ENCODE assay signal across 8 cellular contexts in genomic region chrX:51860679-51861078, GRCh38. TPM values are rescaled to one million over a fixed set of nuclear protein-coding genes. Genes with fewer than 3 reads are reported as not detected.
DNase-seq lines count a peak whose midpoint lies in the region; ATAC-seq, FAIRE-seq and TF ChIP-seq lines count a peak whose summit lies in the region.

No MANE protein-coding gene starts in this region.

- peak; percentile 5 for DNase-seq in activated naive CD4-positive, alpha-beta T cell treated with anti-CD3 and anti-CD28 coated beads for 36 hours
- no peak for DNase-seq in activated naive CD4-positive, alpha-beta T cell treated with anti-CD3 and anti-CD28 coated beads, Interleukin-2, amount 50 U/mL, for 16 hours
- DNase-seq in NCI-H748 treated with DMSO at 0.1 percent for 48 hours (lab: John Stamatoyannopoulos, UW) (peak; percentile 22), endothelial cell of umbilical vein (ENCODE audit: low read depth, low spot score) (peak; percentile 22), progenitor cell of endocrine pancreas (ENCODE audit: low spot score, unreplicated experiment) (no peak), activated T-cell treated with anti-CD3 and anti-CD28 coated beads for 4 hours (no peak)
- DNase-seq in effector memory CD8-positive, alpha-beta T cell: no peak

- intact Hi-C loops in activated naive CD4-positive, alpha-beta T cell treated with anti-CD3 and anti-CD28 coated beads for 36 hours (cut with micrococcal nuclease): loop anchor here (2.0 to 10.0 kb wide), 2 partner anchors 220 to 246 kb away; partner anchors contain the start of gene CENPVL3
- intact Hi-C loops in endothelial cell of umbilical vein (cut with micrococcal nuclease): loop anchor here (1.0 kb wide), 2 partner anchors 219 to 246 kb away; no protein-coding TSS in a partner anchor

- CTCF ChIA-PET in activated naive CD4-positive, alpha-beta T cell treated with anti-CD3 and anti-CD28 coated beads for 36 hours (lab: Charles Lee): interaction anchor here (0.7 to 2.1 kb wide), 4 partner anchors 14 to 786 kb away, joined by 3 to 9 read pairs (median 3); no protein-coding TSS in a partner anchor
- CTCF ChIA-PET in endothelial cell of umbilical vein (lab: Charles Lee): interaction anchor here (0.6 to 2.3 kb wide), 8 partner anchors 11 to 373 kb away, joined by 3 to 31 read pairs (median 4); no protein-coding TSS in a partner anchor

- ATAC-seq in HG03045 (IDR thresholded peaks at IDR 0.05; ENCODE audit: unreplicated experiment): no peak
- no peak for ATAC-seq in effector memory CD8-positive, alpha-beta T cell (replicated peaks)

- H3K9ac ChIP-seq in endothelial cell of umbilical vein (replicated peaks; ENCODE audit: extremely low read depth, insufficient read depth, low read length): no peak overlapping the region

- H2AFZ ChIP-seq in endothelial cell of umbilical vein (ENCODE audit: low read depth, low read length): no peak overlapping the region

- no peaks in the 10 kb centered on the region for H3K9me1 ChIP-seq in endothelial cell of umbilical vein (replicated peaks; ENCODE audit: control insufficient read depth, extremely low read depth, insufficient read depth, low read length)

- TF ChIP-seq CTCF in endothelial cell of umbilical vein (IDR thresholded peaks at IDR 0.05; ENCODE audit: extremely low read depth in 1 of 2, insufficient read depth in 1 of 2, low read depth in 1 of 2, low read length in 2 of 2) (peak; percentile 17 to 63), progenitor cell of endocrine pancreas (IDR thresholded peaks at IDR 0.05; ENCODE audit: unreplicated experiment) (peak; percentile 57)

- dilution Hi-C loops in endothelial cell of umbilical vein (cut with MboI; ENCODE audit: extremely low pct_ligation_motif_present, low sequenced_read_pairs): no loop called here

- H3K79me2 ChIP-seq in endothelial cell of umbilical vein (ENCODE audit: control insufficient read depth, insufficient read depth, low read length): no peaks in the 10 kb centered on the region

- BruUV-seq in endothelial cell of umbilical vein (replicated peaks; lab: Mats Ljungman, UMichigan): no TSS peak

- peaks cover 37% of the 10 kb centered on the region for H3K36me3 Mint-ChIP-seq in activated naive CD4-positive, alpha-beta T cell treated with anti-CD3 and anti-CD28 coated beads for 36 hours (ENCODE audit: low read depth)
- H3K36me3 Mint-ChIP-seq in progenitor cell of endocrine pancreas (ENCODE audit: insufficient read depth): peaks cover 19% of the 10 kb centered on the region
- no peaks in the 10 kb centered on the region for H3K36me3 Mint-ChIP-seq in effector memory CD8-positive, alpha-beta T cell (ENCODE audit: insufficient read depth)

- no peak overlapping the region for H3K4me3 Mint-ChIP-seq in activated naive CD4-positive, alpha-beta T cell treated with anti-CD3 and anti-CD28 coated beads for 36 hours
- H3K4me3 Mint-ChIP-seq in progenitor cell of endocrine pancreas (ENCODE audit: low read depth): no peak overlapping the region
- H3K4me3 Mint-ChIP-seq in effector memory CD8-positive, alpha-beta T cell: no peak overlapping the region

- no peaks in the 10 kb centered on the region for H3K36me3 ChIP-seq in endothelial cell of umbilical vein (ENCODE audit: control insufficient read depth in 2 of 2, extremely low read depth in 1 of 2, insufficient read depth in 2 of 2, low read length in 2 of 2)

- H3K27ac ChIP-seq in endothelial cell of umbilical vein (ENCODE audit: insufficient read depth, low read depth, low read length): no peak overlapping the region

- no peak overlapping the region for H3K4me3 ChIP-seq in endothelial cell of umbilical vein (replicated peaks in 1 of 3; ENCODE audit: insufficient read depth in 1 of 3, low read depth in 1 of 3, low read length in 3 of 3)

- peaks cover 5% of the 10 kb centered on the region for H3K4me1 Mint-ChIP-seq in activated naive CD4-positive, alpha-beta T cell treated with anti-CD3 and anti-CD28 coated beads for 36 hours (ENCODE audit: low read depth)
- H3K4me1 Mint-ChIP-seq in progenitor cell of endocrine pancreas (ENCODE audit: low read depth): no peaks in the 10 kb centered on the region
- peaks cover 9 to 19% of the 10 kb centered on the region in 2 donors for H3K4me1 Mint-ChIP-seq in effector memory CD8-positive, alpha-beta T cell (ENCODE audit: low read depth in 2 of 2)

- no peak overlapping the region for H3K27ac Mint-ChIP-seq in activated naive CD4-positive, alpha-beta T cell treated with anti-CD3 and anti-CD28 coated beads for 36 hours
- H3K27ac Mint-ChIP-seq in progenitor cell of endocrine pancreas: no peak overlapping the region
- no peak overlapping the region for H3K27ac Mint-ChIP-seq in effector memory CD8-positive, alpha-beta T cell

- H3K9me3 ChIP-seq in endothelial cell of umbilical vein (replicated peaks; ENCODE audit: control insufficient read depth, insufficient read depth, low read length): no peaks in the 10 kb centered on the region

- peak; percentile 81 for FAIRE-seq in endothelial cell of umbilical vein (lab: Jason Lieb, UNC)

- H3K27me3 ChIP-seq in endothelial cell of umbilical vein (ENCODE audit: control insufficient read depth in 2 of 2, insufficient read depth in 2 of 2, low read length in 2 of 2): no peaks in the 10 kb centered on the region

- H3K4me2 ChIP-seq in endothelial cell of umbilical vein (ENCODE audit: insufficient read depth, low read length): no peak overlapping the region

- peaks cover 18% of the 10 kb centered on the region for H3K9me3 Mint-ChIP-seq in activated naive CD4-positive, alpha-beta T cell treated with anti-CD3 and anti-CD28 coated beads for 36 hours
- H3K9me3 Mint-ChIP-seq in progenitor cell of endocrine pancreas (ENCODE audit: low read depth): peaks cover 35% of the 10 kb centered on the region
- peaks cover 0 to 3% of the 10 kb centered on the region in 2 donors for H3K9me3 Mint-ChIP-seq in effector memory CD8-positive, alpha-beta T cell

- H4K20me1 ChIP-seq in endothelial cell of umbilical vein (replicated peaks; ENCODE audit: control insufficient read depth, extremely low read depth, insufficient read depth, low read length): no peaks in the 10 kb centered on the region

- no peak for TF ChIP-seq POLR2A in endothelial cell of umbilical vein (IDR thresholded peaks at IDR 0.05; ENCODE audit: low read depth, low read length)

- POLR2A ChIA-PET in endothelial cell of umbilical vein (lab: Charles Lee): no interaction called here

- no peaks in the 10 kb centered on the region for H3K4me1 ChIP-seq in endothelial cell of umbilical vein (ENCODE audit: control insufficient read depth, extremely low read depth, insufficient read depth, low read length)

- H3K27me3 Mint-ChIP-seq in activated naive CD4-positive, alpha-beta T cell treated with anti-CD3 and anti-CD28 coated beads for 36 hours (ENCODE audit: low read depth): no peaks in the 10 kb centered on the region
- no peaks in the 10 kb centered on the region for H3K27me3 Mint-ChIP-seq in progenitor cell of endocrine pancreas
- no peaks in the 10 kb centered on the region for H3K27me3 Mint-ChIP-seq in effector memory CD8-positive, alpha-beta T cell

TF ChIP-seq in endothelial cell of umbilical vein, 7 proteins besides CTCF, POLR2A, EP300 and RAD21:
- TF ChIP-seq MYC (IDR thresholded peaks at IDR 0.05; ENCODE audit: low read depth, low read length) (no peak), JUN (IDR thresholded peaks at IDR 0.05; ENCODE audit: borderline replicate concordance, insufficient read depth, insufficient read length, low read depth) (no peak), MAX (IDR thresholded peaks at IDR 0.05; ENCODE audit: insufficient read depth, insufficient read length) (no peak), GATA2 (IDR thresholded peaks at IDR 0.05; ENCODE audit: insufficient read depth, insufficient read length, low read depth, low read length) (no peak)

RNA-seq across cellular contexts. Expression of gene MAGED1, which starts 32.7 kb away (rescaled TPM):
- 10 to 100 TPM; 33.0 to 34.6 TPM for total RNA-seq in activated naive CD4-positive, alpha-beta T cell treated with anti-CD3 and anti-CD28 coated beads for 36 hours
- total RNA-seq in endothelial cell of umbilical vein (192 and 207 TPM in 2 replicates), progenitor cell of endocrine pancreas (230 and 232 TPM in 2 replicates)
- 190 and 198 TPM in 2 replicates for polyA plus RNA-seq in endothelial cell of umbilical vein
- 174 and 181 TPM in 2 replicates for polyA plus RNA-seq in endothelial cell of umbilical vein (2011; cell fraction: cytosol; rRNA removed)
- polyA plus RNA-seq in endothelial cell of umbilical vein (2011; cell fraction: nucleus; rRNA removed): 161 and 165 TPM in 2 replicates
- polyA plus RNA-seq in endothelial cell of umbilical vein (2012): 210 and 229 TPM in 2 replicates
- polyA minus RNA-seq in endothelial cell of umbilical vein: 131 and 179 TPM in 2 replicates
- polyA minus RNA-seq in endothelial cell of umbilical vein (2011; cell fraction: cytosol; rRNA and poly(A)+ RNA removed): not detected
- 46.4 and 67.7 TPM in 2 replicates for polyA minus RNA-seq in endothelial cell of umbilical vein (2011; cell fraction: nucleus; rRNA and poly(A)+ RNA removed)

Comparison
In these comparisons a context has a peak if more than half of its experiments do, and no peak if none do; other contexts are left out.
1. DNase-seq: peak in activated naive CD4-positive, alpha-beta T cell treated with anti-CD3 and anti-CD28 coated beads for 36 hours (single experiment), NCI-H748 treated with DMSO at 0.1 percent for 48 hours (single experiment) and endothelial cell of umbilical vein (single experiment); none in activated naive CD4-positive, alpha-beta T cell treated with anti-CD3 and anti-CD28 coated beads, Interleukin-2, amount 50 U/mL, for 16 hours (single experiment), progenitor cell of endocrine pancreas (single experiment), activated T-cell treated with anti-CD3 and anti-CD28 coated beads for 4 hours (single experiment) and effector memory CD8-positive, alpha-beta T cell (0 of 3).